In the genomic region with DNA sequence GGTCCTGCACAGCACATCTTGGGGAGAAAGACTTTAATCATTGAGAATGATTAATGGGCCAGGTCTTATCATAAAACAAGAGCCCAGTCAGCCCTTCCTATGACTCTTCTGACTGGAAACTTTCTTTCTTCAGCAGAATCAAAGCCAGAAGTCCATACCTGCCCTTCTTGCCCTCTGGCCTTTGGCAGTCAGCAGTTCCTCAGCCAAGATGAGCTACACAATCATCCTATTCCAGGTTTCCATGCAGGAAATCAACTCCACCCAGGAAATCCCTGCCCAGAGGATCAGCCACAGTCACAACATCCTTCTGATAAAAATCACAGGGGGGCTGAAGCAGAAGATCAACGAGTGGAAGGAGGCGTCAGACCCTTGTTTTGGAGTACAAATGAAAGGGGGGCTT, we compare ENCODE assay signal across 1 cellular context.
TF ChIP-seq lines count a peak whose summit lies in the region.

No MANE protein-coding gene starts in this region.

TF ChIP-seq in liver, 16 proteins besides CTCF, POLR2A, EP300 and RAD21 (continued from another document):
- TF ChIP-seq, protein P1, sequence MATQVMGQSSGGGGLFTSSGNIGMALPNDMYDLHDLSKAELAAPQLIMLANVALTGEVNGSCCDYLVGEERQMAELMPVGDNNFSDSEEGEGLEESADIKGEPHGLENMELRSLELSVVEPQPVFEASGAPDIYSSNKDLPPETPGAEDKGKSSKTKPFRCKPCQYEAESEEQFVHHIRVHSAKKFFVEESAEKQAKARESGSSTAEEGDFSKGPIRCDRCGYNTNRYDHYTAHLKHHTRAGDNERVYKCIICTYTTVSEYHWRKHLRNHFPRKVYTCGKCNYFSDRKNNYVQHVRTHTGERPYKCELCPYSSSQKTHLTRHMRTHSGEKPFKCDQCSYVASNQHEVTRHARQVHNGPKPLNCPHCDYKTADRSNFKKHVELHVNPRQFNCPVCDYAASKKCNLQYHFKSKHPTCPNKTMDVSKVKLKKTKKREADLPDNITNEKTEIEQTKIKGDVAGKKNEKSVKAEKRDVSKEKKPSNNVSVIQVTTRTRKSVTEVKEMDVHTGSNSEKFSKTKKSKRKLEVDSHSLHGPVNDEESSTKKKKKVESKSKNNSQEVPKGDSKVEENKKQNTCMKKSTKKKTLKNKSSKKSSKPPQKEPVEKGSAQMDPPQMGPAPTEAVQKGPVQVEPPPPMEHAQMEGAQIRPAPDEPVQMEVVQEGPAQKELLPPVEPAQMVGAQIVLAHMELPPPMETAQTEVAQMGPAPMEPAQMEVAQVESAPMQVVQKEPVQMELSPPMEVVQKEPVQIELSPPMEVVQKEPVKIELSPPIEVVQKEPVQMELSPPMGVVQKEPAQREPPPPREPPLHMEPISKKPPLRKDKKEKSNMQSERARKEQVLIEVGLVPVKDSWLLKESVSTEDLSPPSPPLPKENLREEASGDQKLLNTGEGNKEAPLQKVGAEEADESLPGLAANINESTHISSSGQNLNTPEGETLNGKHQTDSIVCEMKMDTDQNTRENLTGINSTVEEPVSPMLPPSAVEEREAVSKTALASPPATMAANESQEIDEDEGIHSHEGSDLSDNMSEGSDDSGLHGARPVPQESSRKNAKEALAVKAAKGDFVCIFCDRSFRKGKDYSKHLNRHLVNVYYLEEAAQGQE (IDR thresholded peaks at IDR 0.05), result no peak
